ENCODE assay signal across 21 cellular contexts in the genomic region with DNA sequence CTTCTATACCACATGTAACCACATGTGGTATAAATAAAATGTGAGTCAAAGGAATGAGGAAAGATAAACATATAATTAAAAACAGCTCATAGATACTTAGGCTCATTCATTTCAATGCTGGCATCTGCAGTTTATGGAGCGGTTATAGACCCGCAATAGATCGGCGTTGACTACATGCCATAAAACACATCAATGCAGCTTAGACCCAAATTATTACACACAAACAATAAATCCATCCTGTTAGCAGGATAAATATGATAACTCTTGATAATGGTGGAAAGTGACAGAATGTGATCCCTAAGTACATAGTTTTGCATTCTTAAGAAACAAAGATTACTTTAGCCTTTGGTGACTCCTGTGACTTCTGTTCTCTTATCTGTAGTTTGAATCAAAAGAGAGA.
A peak's percentile ranks its signal among the peaks of the same experiment; 100 is the strongest.
DNase-seq lines count a peak whose midpoint lies in the region; ATAC-seq and TF ChIP-seq lines count a peak whose summit lies in the region.
"Had no signal": no experiment of that assay in that cellular context is flagged by ENCODE, and none has a peak within 500 bp of the region (broad histone marks: within the 10 kb centered on the region; RNA-seq: fewer than 3 reads in every experiment).

No MANE protein-coding gene starts in this region.

- peak; percentile 40 for ATAC-seq in mucosa of descending colon

- no peak for TF ChIP-seq CTCF in mucosa of descending colon (IDR thresholded peaks at IDR 0.05)

- no peak overlapping the region for H3K4me3 Mint-ChIP-seq in activated CD4-positive, alpha-beta memory T cell treated with anti-CD3 and anti-CD28 coated beads, Interleukin-2, amount 10 ng/mL, durations not matched to agents 7 days and 5 days
- H3K4me3 Mint-ChIP-seq: CD4-positive, CD25-positive, alpha-beta regulatory T cell had no signal

- 0 out of 2 replicates have a peak overlapping the region, but pooled peaks have one; percentile 22 for H3K27ac ChIP-seq in SK-N-MC
- H3K27ac ChIP-seq: HL-60 had no signal

- no peaks in the 10 kb centered on the region for H3K4me1 ChIP-seq in mucosa of descending colon (ENCODE audit: low read depth)

- H3K36me3 ChIP-seq in SK-N-MC (ENCODE audit: insufficient read depth, low read length), result no peaks in the 10 kb centered on the region
- no peaks in the 10 kb centered on the region for H3K36me3 ChIP-seq in mucosa of descending colon (ENCODE audit: low read depth)

- DNase-seq in DMS114 treated with DMSO at 0.1 percent for 48 hours (lab: John Stamatoyannopoulos, UW; ENCODE audit: unreplicated experiment), result peak; percentile 98
- no peak for DNase-seq in HEK293T (ENCODE audit: extremely low spot score)
- peak; percentile 2 for DNase-seq in SK-N-MC (ENCODE audit: low read depth, low spot score)
- DNase-seq in mucosa of descending colon, result peak in 1 of 3 donors; percentile 20
- DNase-seq in NCI-H526 treated with DMSO at 0.1 percent for 48 hours (lab: John Stamatoyannopoulos, UW), result no peak
- no peak for DNase-seq in activated CD4-positive, alpha-beta memory T cell treated with anti-CD3 and anti-CD28 coated beads, Interleukin-2, amount 10 ng/mL, durations not matched to agents 7 days and 5 days
- no peak for DNase-seq in OCI-M1 (lab: John Stamatoyannopoulos, UW)
- DNase-seq: CD4-positive, CD25-positive, alpha-beta regulatory T cell; H7; KG1; MV-4-11; NCI-H1105 treated with DMSO at 0.1 percent for 48 hours; NCI-H1694; NCI-H2081; NCI-H2171; NCI-H345; NCI-H524; RPMI8226; SHP77; T-helper 1 cell had no signal

- CTCF ChIA-PET in HEK293T (lab: Yijun Ruan, JAX), result no interaction called here
- CTCF ChIA-PET in activated CD4-positive, alpha-beta memory T cell treated with anti-CD3 and anti-CD28 coated beads, Interleukin-2, amount 10 ng/mL, durations not matched to agents 7 days and 5 days (lab: Charles Lee), result no interaction called here

- H3K36me3 Mint-ChIP-seq in activated CD4-positive, alpha-beta memory T cell treated with anti-CD3 and anti-CD28 coated beads, Interleukin-2, amount 10 ng/mL, durations not matched to agents 7 days and 5 days (ENCODE audit: low read depth), result no peaks in the 10 kb centered on the region
- H3K36me3 Mint-ChIP-seq: CD4-positive, CD25-positive, alpha-beta regulatory T cell had no signal

- no peaks in the 10 kb centered on the region for H3K4me1 Mint-ChIP-seq in activated CD4-positive, alpha-beta memory T cell treated with anti-CD3 and anti-CD28 coated beads, Interleukin-2, amount 10 ng/mL, durations not matched to agents 7 days and 5 days
- H3K4me1 Mint-ChIP-seq: CD4-positive, CD25-positive, alpha-beta regulatory T cell had no signal

- no peaks in the 10 kb centered on the region for H3K9me3 ChIP-seq in SK-N-MC (ENCODE audit: low read depth, low read length)
- no peaks in the 10 kb centered on the region for H3K9me3 ChIP-seq in mucosa of descending colon

- no peak overlapping the region for H3K9ac ChIP-seq in SK-N-MC (ENCODE audit: insufficient read length)

- no peaks in the 10 kb centered on the region for H3K27me3 Mint-ChIP-seq in activated CD4-positive, alpha-beta memory T cell treated with anti-CD3 and anti-CD28 coated beads, Interleukin-2, amount 10 ng/mL, durations not matched to agents 7 days and 5 days
- H3K27me3 Mint-ChIP-seq: CD4-positive, CD25-positive, alpha-beta regulatory T cell had no signal

- H3K4me3 ChIP-seq in SK-N-MC (peak overlapping the region; percentile 31; the same call in 1 of the 2 replicates), mucosa of descending colon (no peak overlapping the region)

- intact Hi-C loops in mucosa of descending colon (cut with DNase I, micrococcal nuclease), result no loop called here

- H3K9me3 Mint-ChIP-seq in activated CD4-positive, alpha-beta memory T cell treated with anti-CD3 and anti-CD28 coated beads, Interleukin-2, amount 10 ng/mL, durations not matched to agents 7 days and 5 days, result no peaks in the 10 kb centered on the region

- POLR2A ChIA-PET in HEK293T (lab: Yijun Ruan, JAX), result interaction anchor here (1.0 kb wide), 1 partner anchor 134 kb away, joined by 3 read pairs; no protein-coding TSS in a partner anchor
- POLR2A ChIA-PET in activated CD4-positive, alpha-beta memory T cell treated with anti-CD3 and anti-CD28 coated beads, Interleukin-2, amount 10 ng/mL, durations not matched to agents 7 days and 5 days (lab: Charles Lee), result no interaction called here

- H3K27ac Mint-ChIP-seq in activated CD4-positive, alpha-beta memory T cell treated with anti-CD3 and anti-CD28 coated beads, Interleukin-2, amount 10 ng/mL, durations not matched to agents 7 days and 5 days, result no peak overlapping the region
- H3K27ac Mint-ChIP-seq: CD4-positive, CD25-positive, alpha-beta regulatory T cell had no signal

TF ChIP-seq in HEK293T, 16 proteins besides CTCF, POLR2A, EP300 and RAD21:
- TF ChIP-seq PKNOX1 (IDR thresholded peaks at IDR 0.05), result peak; percentile 79
- peak; percentile 81; the same call in 1 of the 2 replicates for TF ChIP-seq CTBP1 (IDR thresholded peaks at IDR 0.05; ENCODE audit: borderline replicate concordance)
- TF ChIP-seq HDGF (IDR thresholded peaks at IDR 0.05; ENCODE audit: borderline replicate concordance), result no peak
- TF ChIP-seq FOXA1 (IDR thresholded peaks at IDR 0.05), result peak; percentile 70

Comparison
In these comparisons a context has a peak if more than half of its experiments do, and no peak if none do; other contexts are left out.
1. DNase-seq: peak in DMS114 treated with DMSO at 0.1 percent for 48 hours (single experiment) and SK-N-MC (single experiment); none in HEK293T (single experiment), NCI-H526 treated with DMSO at 0.1 percent for 48 hours (single experiment), activated CD4-positive, alpha-beta memory T cell treated with anti-CD3 and anti-CD28 coated beads, Interleukin-2, amount 10 ng/mL, durations not matched to agents 7 days and 5 days (single experiment) and OCI-M1 (single experiment).